In the genomic region with DNA sequence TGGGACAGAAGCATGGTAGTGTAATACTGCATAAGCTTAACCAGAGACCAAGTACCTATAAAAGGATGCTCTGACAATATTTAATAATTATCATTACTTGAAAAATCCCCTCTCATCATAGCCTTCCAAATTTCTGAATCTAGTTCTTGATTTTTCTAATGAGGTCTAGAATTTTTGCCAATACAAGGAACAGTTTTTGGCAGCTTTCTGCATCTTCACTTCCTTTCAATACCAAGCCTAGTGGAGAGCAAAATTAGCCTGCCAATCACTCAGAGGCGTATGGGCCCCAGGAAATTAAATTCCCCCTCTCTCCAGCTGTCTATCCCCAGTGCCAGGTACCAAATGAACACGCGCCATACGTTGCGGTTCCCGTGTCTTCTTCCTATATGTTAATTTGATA, we compare ENCODE assay signal across 16 cellular contexts.
DNase-seq lines count a peak whose midpoint lies in the region; FAIRE-seq and TF ChIP-seq lines count a peak whose summit lies in the region.
"Had no signal": no experiment of that assay in that cellular context is flagged by ENCODE, and none has a peak within 500 bp of the region (broad histone marks: within the 10 kb centered on the region; RNA-seq: fewer than 3 reads in every experiment).

No MANE protein-coding gene starts in this region.

- H3K4me1 Mint-ChIP-seq in astrocyte (ENCODE audit: low read depth, unreplicated experiment) (peaks cover 76% of the 10 kb centered on the region), endodermal cell (peaks cover 59% of the 10 kb centered on the region)

- peak overlapping the region; percentile 64 for H3K27ac Mint-ChIP-seq in astrocyte (ENCODE audit: unreplicated experiment)
- H3K27ac Mint-ChIP-seq in endodermal cell = no peak overlapping the region
- H3K27ac Mint-ChIP-seq: CD4-positive, alpha-beta memory T cell had no signal

- H3K9ac ChIP-seq in astrocyte (ENCODE audit: low read length) (no peak overlapping the region), endodermal cell (ENCODE audit: extremely low read depth, low read length, poor library complexity, severe bottlenecking) (no peak overlapping the region)

- H3K4me2 ChIP-seq in astrocyte (ENCODE audit: low read length) (no peak overlapping the region), hepatocyte (no peak overlapping the region)

- DNase-seq in astrocyte (ENCODE audit: low read depth) (no peak), endodermal cell (peak; percentile 24), pons (ENCODE audit: low spot score) (peak; percentile 65), NCI-H1417 treated with DMSO at 0.1 percent for 48 hours (lab: John Stamatoyannopoulos, UW) (no peak), coronary artery (ENCODE audit: low spot score) (no peak), SW480 (ENCODE audit: low spot score) (no peak), hepatocyte (ENCODE audit: low spot score) (no peak)
- DNase-seq: BE2C; CD4-positive, alpha-beta memory T cell; DND-41; GDM1 had no signal

- peaks cover 3% of the 10 kb centered on the region for H3K36me3 Mint-ChIP-seq in astrocyte (ENCODE audit: low read depth, unreplicated experiment)
- no peaks in the 10 kb centered on the region for H3K36me3 Mint-ChIP-seq in endodermal cell (ENCODE audit: low read depth)
- H3K36me3 Mint-ChIP-seq: CD4-positive, alpha-beta memory T cell had no signal

- TF ChIP-seq CTCF in astrocyte (IDR thresholded peaks at IDR 0.05; ENCODE audit: insufficient read depth, low read depth, low read length) (no peak), endodermal cell (conservative IDR thresholded peaks at IDR 0.05) (no peak), coronary artery (IDR thresholded peaks at IDR 0.05) (no peak), hepatocyte (IDR thresholded peaks at IDR 0.05; ENCODE audit: poor library complexity) (no peak)

- no peaks in the 10 kb centered on the region for H3K27me3 Mint-ChIP-seq in astrocyte (ENCODE audit: low read depth, unreplicated experiment)
- peaks cover 4% of the 10 kb centered on the region for H3K27me3 Mint-ChIP-seq in endodermal cell (ENCODE audit: insufficient read depth)
- H3K27me3 Mint-ChIP-seq: CD4-positive, alpha-beta memory T cell had no signal

- no peak overlapping the region for H3K4me3 ChIP-seq in astrocyte (ENCODE audit: insufficient read depth, low read depth, low read length)
- no peak overlapping the region for H3K4me3 ChIP-seq in endodermal cell (ENCODE audit: low read length)
- H3K4me3 ChIP-seq in coronary artery = no peak overlapping the region
- no peak overlapping the region for H3K4me3 ChIP-seq in hepatocyte
- H3K4me3 ChIP-seq: HAP-1 had no signal

- H4K20me1 ChIP-seq in astrocyte (ENCODE audit: insufficient read depth, low read length) (no peaks in the 10 kb centered on the region), hepatocyte (ENCODE audit: insufficient read depth, poor library complexity, severe bottlenecking) (no peaks in the 10 kb centered on the region)

- peaks cover 44% of the 10 kb centered on the region for H3K4me1 ChIP-seq in astrocyte (ENCODE audit: insufficient read depth, low read length)
- peaks cover 40% of the 10 kb centered on the region for H3K4me1 ChIP-seq in endodermal cell (ENCODE audit: control insufficient read depth, insufficient read depth, low read length)
- no peaks in the 10 kb centered on the region for H3K4me1 ChIP-seq in hepatocyte (ENCODE audit: insufficient read depth)
- H3K4me1 ChIP-seq: BE2C, HAP-1 had no signal

- H3K9me3 ChIP-seq in astrocyte (ENCODE audit: insufficient read depth, low read depth, low read length) = no peaks in the 10 kb centered on the region
- no peaks in the 10 kb centered on the region for H3K9me3 ChIP-seq in endodermal cell (ENCODE audit: control insufficient read depth, low read length)
- no peaks in the 10 kb centered on the region for H3K9me3 ChIP-seq in hepatocyte (ENCODE audit: low read depth)
- H3K9me3 ChIP-seq: BE2C, HAP-1 had no signal

- no peak for FAIRE-seq in astrocyte (lab: Jason Lieb, UNC)
- FAIRE-seq: A204.1, GM12892, H1 had no signal

- H3K36me3 ChIP-seq in astrocyte (ENCODE audit: insufficient read depth, low read length) (no peaks in the 10 kb centered on the region), endodermal cell (ENCODE audit: control insufficient read depth, insufficient read depth, low read length) (no peaks in the 10 kb centered on the region), hepatocyte (replicated peaks; ENCODE audit: insufficient read depth, low read depth) (no peaks in the 10 kb centered on the region)
- H3K36me3 ChIP-seq: BE2C, HAP-1 had no signal

- no peaks in the 10 kb centered on the region for H3K9me2 ChIP-seq in hepatocyte (replicated peaks; ENCODE audit: insufficient read depth)

- H3K27me3 ChIP-seq in astrocyte (ENCODE audit: insufficient read depth, low read length) = no peaks in the 10 kb centered on the region
- H3K27me3 ChIP-seq in endodermal cell (ENCODE audit: control insufficient read depth, insufficient read depth, low read length, poor library complexity, severe bottlenecking) = no peaks in the 10 kb centered on the region
- H3K27me3 ChIP-seq in hepatocyte = peaks cover 10% of the 10 kb centered on the region
- H3K27me3 ChIP-seq: BE2C had no signal

- 97% methylated on average over 6 of the region's 6 CpGs; no CpG with 5 or more reads in 1 of the 2 experiments for WGBS in endodermal cell (ENCODE audit: insufficient coverage in 1 of 2, insufficient read length in 1 of 2), 2 experiments
- WGBS in hepatocyte (ENCODE audit: low lambda C conversion rate, missing lambda C conversion rate) = 95% methylated on average over 6 of the region's 6 CpGs

- H3K79me2 ChIP-seq in astrocyte (ENCODE audit: insufficient read depth, low read length) = no peaks in the 10 kb centered on the region
- H3K79me2 ChIP-seq in hepatocyte = no peaks in the 10 kb centered on the region

- H3K27ac ChIP-seq in astrocyte (ENCODE audit: low read depth, low read length) = no peak overlapping the region
- H3K27ac ChIP-seq in endodermal cell (ENCODE audit: low read depth, low read length) = no peak overlapping the region
- H3K27ac ChIP-seq in coronary artery = no peak overlapping the region
- H3K27ac ChIP-seq in hepatocyte = no peak overlapping the region
- H3K27ac ChIP-seq: C4-2B had no signal

- H3K9me3 Mint-ChIP-seq in astrocyte (ENCODE audit: unreplicated experiment) (peaks cover 2% of the 10 kb centered on the region), endodermal cell (no peaks in the 10 kb centered on the region)
- H3K9me3 Mint-ChIP-seq: CD4-positive, alpha-beta memory T cell had no signal

- H2AFZ ChIP-seq in astrocyte (ENCODE audit: low read depth, low read length) = no peak overlapping the region
- H2AFZ ChIP-seq in hepatocyte = no peak overlapping the region

- H3K4me3 Mint-ChIP-seq in astrocyte (ENCODE audit: unreplicated experiment) = no peak overlapping the region
- no peak overlapping the region for H3K4me3 Mint-ChIP-seq in endodermal cell
- H3K4me3 Mint-ChIP-seq: CD4-positive, alpha-beta memory T cell had no signal

Comparison
In these comparisons a context has a peak if more than half of its experiments do, and no peak if none do; other contexts are left out.
1. DNase-seq: peak in endodermal cell (single experiment) and pons (single experiment); none in astrocyte (single experiment), NCI-H1417 treated with DMSO at 0.1 percent for 48 hours (single experiment), coronary artery (single experiment), SW480 (single experiment) and hepatocyte (single experiment).